25 cellular contexts compared by ENCODE assay signal in the genomic region with DNA sequence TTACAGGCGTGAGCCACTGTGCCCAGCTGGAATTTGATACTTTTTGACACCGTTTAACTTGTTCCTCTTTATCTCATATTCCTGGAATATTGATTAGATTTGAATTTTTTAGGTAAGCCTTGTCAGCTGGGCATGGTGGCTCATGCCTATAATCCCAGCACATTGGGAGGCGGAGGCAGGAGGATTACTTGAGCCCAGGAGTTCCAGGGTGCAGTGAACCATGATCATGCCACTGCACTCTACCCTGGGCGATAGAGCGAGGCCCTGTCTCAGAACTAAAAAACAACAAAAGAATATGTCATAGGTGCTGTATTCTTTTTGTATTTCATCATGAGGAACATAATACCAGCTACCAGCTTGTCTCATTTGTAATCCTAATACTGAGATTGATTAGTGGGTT.
"Had no signal": no experiment of that assay in that cellular context is flagged by ENCODE, and none has a peak within 500 bp of the region (broad histone marks: within the 10 kb centered on the region; RNA-seq: fewer than 3 reads in every experiment).

No MANE protein-coding gene starts in this region.

- ATAC-seq: esophagus mucosa; left colon; naive thymus-derived CD8-positive, alpha-beta T cell; stimulated activated naive CD8-positive, alpha-beta T cell treated with anti-CD3 and anti-CD28 coated beads, Interleukin-15, amount 100 ng/mL, for 72 hours had no signal

- H3K27me3 ChIP-seq: dorsolateral prefrontal cortex, gastrocnemius medialis, hepatocyte, right lobe of liver, suprapubic skin, vagina had no signal

- H3K4me1 ChIP-seq: suprapubic skin, vagina had no signal

- H2AFZ ChIP-seq: hepatocyte had no signal

- H3K36me3 ChIP-seq: right lobe of liver had no signal

- H3K27ac ChIP-seq: epithelial cell of prostate, hepatocyte, lower lobe of right lung, right lobe of liver, suprapubic skin, vagina had no signal

- DNase-seq: dorsolateral prefrontal cortex; effector CD8-positive, alpha-beta T cell; endodermal cell; gastrocnemius medialis; left colon; left ventricle myocardium superior; lower lobe of right lung; naive thymus-derived CD8-positive, alpha-beta T cell; nephron progenitor cell; nucleus accumbens; psoas muscle; retina; right lobe of liver; small intestine; stimulated activated CD4-positive, alpha-beta T cell treated with anti-CD3 and anti-CD28 coated beads, Interleukin-15, amount 100 ng/mL, for 24 hours; stimulated activated CD4-positive, alpha-beta T cell treated with anti-CD3 and anti-CD28 coated beads, Interleukin-2, amount 100 ng/mL, for 48 hours; stimulated activated naive CD4-positive, alpha-beta T cell; stimulated activated naive CD8-positive, alpha-beta T cell treated with anti-CD3 and anti-CD28 coated beads, Interleukin-15, amount 100 ng/mL, for 72 hours; trophoblast cell had no signal

- H3K9me3 ChIP-seq: gastrocnemius medialis, lower lobe of right lung, psoas muscle, right lobe of liver, suprapubic skin, vagina had no signal

- H3K4me2 ChIP-seq: hepatocyte had no signal

- H3K4me3 ChIP-seq: dorsolateral prefrontal cortex, gastrocnemius medialis, hepatocyte, lower lobe of right lung, psoas muscle, right lobe of liver, suprapubic skin, vagina had no signal

- H3K79me2 ChIP-seq: hepatocyte had no signal

- FAIRE-seq: colon, small intestine had no signal
